In genomic region chr6:155314092-155314772, GRCh38 we compare ENCODE assay signal across 1 cellular context.
A peak's percentile ranks its signal among the peaks of the same experiment; 100 is the strongest.
TF ChIP-seq lines count a peak whose summit lies in the region.

Gene TFB1M, minus strand, starts transcription at chr6:155314484. Its CDS starts 56 bp downstream, at chr6:155314428.

TF ChIP-seq in K562, 482 proteins besides CTCF, POLR2A, EP300 and RAD21 (continued from another document and continues in another):
- TF ChIP-seq GTF2B (IDR thresholded peaks at IDR 0.05; ENCODE audit: extremely low read depth, insufficient read length): no peak
- TF ChIP-seq ELK1 (CRISPR knock-in tag; IDR thresholded peaks at IDR 0.05): no peak
- TF ChIP-seq MTA3 (IDR thresholded peaks at IDR 0.05; ENCODE audit: borderline replicate concordance): peak; percentile 65; the same call in 1 of the 2 replicates
- no peak for TF ChIP-seq HNRNPH1 (optimal IDR thresholded peaks at IDR 0.05; ENCODE audit: low read depth, low read length)
- TF ChIP-seq SRF (CRISPR knock-in tag; IDR thresholded peaks at IDR 0.05): peak in 1 of 2 experiments; percentile 79; a peak in 2 of 4 replicates
- no peak for TF ChIP-seq HMG20B (CRISPR knock-in tag; IDR thresholded peaks at IDR 0.05)
- TF ChIP-seq ZNF165 (CRISPR knock-in tag; IDR thresholded peaks at IDR 0.05; ENCODE audit: borderline replicate concordance): no peak
- no peak for TF ChIP-seq TCFL5 (CRISPR knock-in tag; conservative IDR thresholded peaks at IDR 0.05)
- TF ChIP-seq, protein P1, sequence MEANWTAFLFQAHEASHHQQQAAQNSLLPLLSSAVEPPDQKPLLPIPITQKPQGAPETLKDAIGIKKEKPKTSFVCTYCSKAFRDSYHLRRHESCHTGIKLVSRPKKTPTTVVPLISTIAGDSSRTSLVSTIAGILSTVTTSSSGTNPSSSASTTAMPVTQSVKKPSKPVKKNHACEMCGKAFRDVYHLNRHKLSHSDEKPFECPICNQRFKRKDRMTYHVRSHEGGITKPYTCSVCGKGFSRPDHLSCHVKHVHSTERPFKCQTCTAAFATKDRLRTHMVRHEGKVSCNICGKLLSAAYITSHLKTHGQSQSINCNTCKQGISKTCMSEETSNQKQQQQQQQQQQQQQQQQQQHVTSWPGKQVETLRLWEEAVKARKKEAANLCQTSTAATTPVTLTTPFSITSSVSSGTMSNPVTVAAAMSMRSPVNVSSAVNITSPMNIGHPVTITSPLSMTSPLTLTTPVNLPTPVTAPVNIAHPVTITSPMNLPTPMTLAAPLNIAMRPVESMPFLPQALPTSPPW (CRISPR knock-in tag; IDR thresholded peaks at IDR 0.05): peak; percentile 58
- no peak for TF ChIP-seq BRCA1 (IDR thresholded peaks at IDR 0.05)
- TF ChIP-seq BRCA1 (CRISPR knock-in tag; IDR thresholded peaks at IDR 0.05): no peak
- TF ChIP-seq NFYB (IDR thresholded peaks at IDR 0.05; ENCODE audit: extremely low read depth, insufficient read length): peak; percentile 54
- no peak for TF ChIP-seq ATF2 (CRISPR knock-in tag; IDR thresholded peaks at IDR 0.05)
- TF ChIP-seq SAFB (IDR thresholded peaks at IDR 0.05; ENCODE audit: borderline replicate concordance, low read depth, low read length): 0 out of 2 replicates have a peak, but pooled peaks have one; percentile 13
- TF ChIP-seq ZNF282 (CRISPR knock-in tag; IDR thresholded peaks at IDR 0.05): no peak
- TF ChIP-seq, protein P2, sequence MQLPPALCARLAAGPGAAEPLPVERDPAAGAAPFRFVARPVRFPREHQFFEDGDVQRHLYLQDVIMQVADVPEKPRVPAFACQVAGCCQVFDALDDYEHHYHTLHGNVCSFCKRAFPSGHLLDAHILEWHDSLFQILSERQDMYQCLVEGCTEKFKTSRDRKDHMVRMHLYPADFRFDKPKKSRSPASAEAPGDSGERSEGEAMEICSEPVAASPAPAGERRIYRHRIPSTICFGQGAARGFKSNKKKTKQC (CRISPR knock-in tag; IDR thresholded peaks at IDR 0.05): no peak; the same call in 1 of the 2 replicates
- TF ChIP-seq, protein P3, sequence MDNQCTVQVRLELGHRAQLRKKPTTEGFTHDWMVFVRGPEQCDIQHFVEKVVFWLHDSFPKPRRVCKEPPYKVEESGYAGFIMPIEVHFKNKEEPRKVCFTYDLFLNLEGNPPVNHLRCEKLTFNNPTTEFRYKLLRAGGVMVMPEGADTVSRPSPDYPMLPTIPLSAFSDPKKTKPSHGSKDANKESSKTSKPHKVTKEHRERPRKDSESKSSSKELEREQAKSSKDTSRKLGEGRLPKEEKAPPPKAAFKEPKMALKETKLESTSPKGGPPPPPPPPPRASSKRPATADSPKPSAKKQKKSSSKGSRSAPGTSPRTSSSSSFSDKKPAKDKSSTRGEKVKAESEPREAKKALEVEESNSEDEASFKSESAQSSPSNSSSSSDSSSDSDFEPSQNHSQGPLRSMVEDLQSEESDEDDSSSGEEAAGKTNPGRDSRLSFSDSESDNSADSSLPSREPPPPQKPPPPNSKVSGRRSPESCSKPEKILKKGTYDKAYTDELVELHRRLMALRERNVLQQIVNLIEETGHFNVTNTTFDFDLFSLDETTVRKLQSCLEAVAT (IDR thresholded peaks at IDR 0.05): peak in 1 of 2 experiments; percentile 52; a peak in 1 of 4 replicates
- no peak for TF ChIP-seq ZNF445 (CRISPR knock-in tag; IDR thresholded peaks at IDR 0.05; ENCODE audit: low read depth)
- TF ChIP-seq, protein P4, sequence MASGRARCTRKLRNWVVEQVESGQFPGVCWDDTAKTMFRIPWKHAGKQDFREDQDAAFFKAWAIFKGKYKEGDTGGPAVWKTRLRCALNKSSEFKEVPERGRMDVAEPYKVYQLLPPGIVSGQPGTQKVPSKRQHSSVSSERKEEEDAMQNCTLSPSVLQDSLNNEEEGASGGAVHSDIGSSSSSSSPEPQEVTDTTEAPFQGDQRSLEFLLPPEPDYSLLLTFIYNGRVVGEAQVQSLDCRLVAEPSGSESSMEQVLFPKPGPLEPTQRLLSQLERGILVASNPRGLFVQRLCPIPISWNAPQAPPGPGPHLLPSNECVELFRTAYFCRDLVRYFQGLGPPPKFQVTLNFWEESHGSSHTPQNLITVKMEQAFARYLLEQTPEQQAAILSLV (tag; IDR thresholded peaks at IDR 0.05): no peak
- TF ChIP-seq RBFOX2 (IDR thresholded peaks at IDR 0.05; ENCODE audit: low read depth, low read length): peak; percentile 94
- TF ChIP-seq CHD4 (IDR thresholded peaks at IDR 0.05; ENCODE audit: insufficient read depth, insufficient replicate concordance, low read depth, low read length, poor library complexity, severe bottlenecking): no peak
- TF ChIP-seq NFIX (CRISPR knock-in tag; IDR thresholded peaks at IDR 0.05; ENCODE audit: low read depth): no peak
- TF ChIP-seq, protein P5, sequence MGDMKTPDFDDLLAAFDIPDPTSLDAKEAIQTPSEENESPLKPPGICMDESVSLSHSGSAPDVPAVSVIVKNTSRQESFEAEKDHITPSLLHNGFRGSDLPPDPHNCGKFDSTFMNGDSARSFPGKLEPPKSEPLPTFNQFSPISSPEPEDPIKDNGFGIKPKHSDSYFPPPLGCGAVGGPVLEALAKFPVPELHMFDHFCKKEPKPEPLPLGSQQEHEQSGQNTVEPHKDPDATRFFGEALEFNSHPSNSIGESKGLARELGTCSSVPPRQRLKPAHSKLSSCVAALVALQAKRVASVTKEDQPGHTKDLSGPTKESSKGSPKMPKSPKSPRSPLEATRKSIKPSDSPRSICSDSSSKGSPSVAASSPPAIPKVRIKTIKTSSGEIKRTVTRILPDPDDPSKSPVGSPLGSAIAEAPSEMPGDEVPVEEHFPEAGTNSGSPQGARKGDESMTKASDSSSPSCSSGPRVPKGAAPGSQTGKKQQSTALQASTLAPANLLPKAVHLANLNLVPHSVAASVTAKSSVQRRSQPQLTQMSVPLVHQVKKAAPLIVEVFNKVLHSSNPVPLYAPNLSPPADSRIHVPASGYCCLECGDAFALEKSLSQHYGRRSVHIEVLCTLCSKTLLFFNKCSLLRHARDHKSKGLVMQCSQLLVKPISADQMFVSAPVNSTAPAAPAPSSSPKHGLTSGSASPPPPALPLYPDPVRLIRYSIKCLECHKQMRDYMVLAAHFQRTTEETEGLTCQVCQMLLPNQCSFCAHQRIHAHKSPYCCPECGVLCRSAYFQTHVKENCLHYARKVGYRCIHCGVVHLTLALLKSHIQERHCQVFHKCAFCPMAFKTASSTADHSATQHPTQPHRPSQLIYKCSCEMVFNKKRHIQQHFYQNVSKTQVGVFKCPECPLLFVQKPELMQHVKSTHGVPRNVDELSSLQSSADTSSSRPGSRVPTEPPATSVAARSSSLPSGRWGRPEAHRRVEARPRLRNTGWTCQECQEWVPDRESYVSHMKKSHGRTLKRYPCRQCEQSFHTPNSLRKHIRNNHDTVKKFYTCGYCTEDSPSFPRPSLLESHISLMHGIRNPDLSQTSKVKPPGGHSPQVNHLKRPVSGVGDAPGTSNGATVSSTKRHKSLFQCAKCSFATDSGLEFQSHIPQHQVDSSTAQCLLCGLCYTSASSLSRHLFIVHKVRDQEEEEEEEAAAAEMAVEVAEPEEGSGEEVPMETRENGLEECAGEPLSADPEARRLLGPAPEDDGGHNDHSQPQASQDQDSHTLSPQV (IDR thresholded peaks at IDR 0.05): no peak
- TF ChIP-seq USF2 (CRISPR knock-in tag; IDR thresholded peaks at IDR 0.05): no peak
- no peak for TF ChIP-seq NCOA2 (IDR thresholded peaks at IDR 0.05; ENCODE audit: partially characterized antibody in 2 of 2)
- TF ChIP-seq, protein P6, sequence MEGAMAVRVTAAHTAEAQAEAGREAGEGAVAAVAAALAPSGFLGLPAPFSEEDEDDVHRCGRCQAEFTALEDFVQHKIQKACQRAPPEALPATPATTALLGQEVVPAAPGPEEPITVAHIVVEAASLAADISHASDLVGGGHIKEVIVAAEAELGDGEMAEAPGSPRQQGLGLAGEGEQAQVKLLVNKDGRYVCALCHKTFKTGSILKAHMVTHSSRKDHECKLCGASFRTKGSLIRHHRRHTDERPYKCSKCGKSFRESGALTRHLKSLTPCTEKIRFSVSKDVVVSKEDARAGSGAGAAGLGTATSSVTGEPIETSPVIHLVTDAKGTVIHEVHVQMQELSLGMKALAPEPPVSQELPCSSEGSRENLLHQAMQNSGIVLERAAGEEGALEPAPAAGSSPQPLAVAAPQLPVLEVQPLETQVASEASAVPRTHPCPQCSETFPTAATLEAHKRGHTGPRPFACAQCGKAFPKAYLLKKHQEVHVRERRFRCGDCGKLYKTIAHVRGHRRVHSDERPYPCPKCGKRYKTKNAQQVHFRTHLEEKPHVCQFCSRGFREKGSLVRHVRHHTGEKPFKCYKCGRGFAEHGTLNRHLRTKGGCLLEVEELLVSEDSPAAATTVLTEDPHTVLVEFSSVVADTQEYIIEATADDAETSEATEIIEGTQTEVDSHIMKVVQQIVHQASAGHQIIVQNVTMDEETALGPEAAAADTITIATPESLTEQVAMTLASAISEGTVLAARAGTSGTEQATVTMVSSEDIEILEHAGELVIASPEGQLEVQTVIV (CRISPR knock-in tag; IDR thresholded peaks at IDR 0.05; ENCODE audit: borderline replicate concordance): no peak
- TF ChIP-seq CBX1 (IDR thresholded peaks at IDR 0.05; ENCODE audit: low read depth): no peak
- TF ChIP-seq IRF1 (CRISPR knock-in tag; IDR thresholded peaks at IDR 0.05; ENCODE audit: borderline replicate concordance): 0 out of 2 replicates have a peak, but pooled peaks have one; percentile 28
- TF ChIP-seq SUPT5H (IDR thresholded peaks at IDR 0.05): peak; percentile 96
- TF ChIP-seq CHD2 (IDR thresholded peaks at IDR 0.05; ENCODE audit: low read depth, low read length): peak; percentile 62
- TF ChIP-seq MAFF (IDR thresholded peaks at IDR 0.05; ENCODE audit: low read length): no peak
- TF ChIP-seq TAF7 (tag; IDR thresholded peaks at IDR 0.05): peak; percentile 74
- TF ChIP-seq MTA2 (IDR thresholded peaks at IDR 0.05; ENCODE audit: low read depth): no peak
- TF ChIP-seq ELK3 (CRISPR knock-in tag; IDR thresholded peaks at IDR 0.05): no peak
- no peak for TF ChIP-seq SIX5 (IDR thresholded peaks at IDR 0.05; ENCODE audit: borderline replicate concordance in 1 of 2, insufficient read depth in 1 of 2, low read depth in 1 of 2, low read length in 2 of 2)
- TF ChIP-seq FUS (optimal IDR thresholded peaks at IDR 0.05; ENCODE audit: low read depth, low read length): no peak
- TF ChIP-seq HDAC8 (tag; IDR thresholded peaks at IDR 0.05): no peak
- TF ChIP-seq ATF6 (CRISPR knock-in tag; IDR thresholded peaks at IDR 0.05): 0 out of 2 replicates have a peak, but pooled peaks have one; percentile 50
- no peak for TF ChIP-seq ZNF23 (CRISPR knock-in tag; IDR thresholded peaks at IDR 0.05)
- TF ChIP-seq MAFG (tag; conservative IDR thresholded peaks at IDR 0.05): no peak
- TF ChIP-seq HNRNPLL (IDR thresholded peaks at IDR 0.05; ENCODE audit: low read depth, low read length, poor library complexity, severe bottlenecking): peak; percentile 86
- TF ChIP-seq ZKSCAN8 (CRISPR knock-in tag; IDR thresholded peaks at IDR 0.05): no peak
